ENCODE assay signal across 1 cellular context in the genomic region with DNA sequence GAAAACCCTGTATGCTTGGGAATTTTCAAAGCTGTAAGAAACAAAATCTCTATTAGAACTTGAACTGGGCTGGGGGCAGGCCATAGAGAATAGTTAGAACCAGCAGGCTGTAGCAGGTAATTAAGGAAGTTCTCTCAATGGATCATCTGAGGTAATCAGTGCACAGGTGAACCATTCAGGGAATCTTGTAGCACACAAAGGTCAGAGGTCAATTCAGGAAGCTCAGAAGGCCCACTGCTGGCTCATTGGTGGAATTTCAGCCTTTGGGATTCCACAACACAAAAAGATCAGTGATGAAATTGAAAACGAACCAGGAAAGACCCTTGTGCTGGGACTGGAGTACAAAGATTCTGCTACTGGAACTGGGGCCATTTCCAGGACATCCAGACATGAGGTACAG.
TF ChIP-seq lines count a peak whose summit lies in the region.

No MANE protein-coding gene starts in this region.

TF ChIP-seq in K562, 482 proteins besides CTCF, POLR2A, EP300 and RAD21 (continued from another document):
- TF ChIP-seq NR2C2 (CRISPR knock-in tag; IDR thresholded peaks at IDR 0.05) (peak; percentile 82; the same call in 1 of the 2 replicates), NR2C2 (tag; IDR thresholded peaks at IDR 0.05) (peak; percentile 85), NFYB (IDR thresholded peaks at IDR 0.05; ENCODE audit: extremely low read depth, insufficient read length) (peak; percentile 8), ARNT (IDR thresholded peaks at IDR 0.05) (no peak), SMAD3 (CRISPR knock-in tag; conservative IDR thresholded peaks at IDR 0.05) (no peak), FOXA3 (CRISPR knock-in tag; conservative IDR thresholded peaks at IDR 0.05 in 1 of 2, IDR thresholded peaks at IDR 0.05 in 1 of 2) (no peak), ZFP1 (CRISPR knock-in tag; IDR thresholded peaks at IDR 0.05) (no peak), DACH1 (IDR thresholded peaks at IDR 0.05; ENCODE audit: partially characterized antibody) (no peak), HDAC6 (IDR thresholded peaks at IDR 0.05; ENCODE audit: low read depth, low read length) (no peak), SAFB2 (IDR thresholded peaks at IDR 0.05; ENCODE audit: borderline replicate concordance, low read depth, low read length, severe bottlenecking) (no peak), SNRNP70 (optimal IDR thresholded peaks at IDR 0.05; ENCODE audit: low read depth, low read length) (no peak), RBM39 (optimal IDR thresholded peaks at IDR 0.05; ENCODE audit: low read depth, low read length) (no peak)
- TF ChIP-seq, protein P1, sequence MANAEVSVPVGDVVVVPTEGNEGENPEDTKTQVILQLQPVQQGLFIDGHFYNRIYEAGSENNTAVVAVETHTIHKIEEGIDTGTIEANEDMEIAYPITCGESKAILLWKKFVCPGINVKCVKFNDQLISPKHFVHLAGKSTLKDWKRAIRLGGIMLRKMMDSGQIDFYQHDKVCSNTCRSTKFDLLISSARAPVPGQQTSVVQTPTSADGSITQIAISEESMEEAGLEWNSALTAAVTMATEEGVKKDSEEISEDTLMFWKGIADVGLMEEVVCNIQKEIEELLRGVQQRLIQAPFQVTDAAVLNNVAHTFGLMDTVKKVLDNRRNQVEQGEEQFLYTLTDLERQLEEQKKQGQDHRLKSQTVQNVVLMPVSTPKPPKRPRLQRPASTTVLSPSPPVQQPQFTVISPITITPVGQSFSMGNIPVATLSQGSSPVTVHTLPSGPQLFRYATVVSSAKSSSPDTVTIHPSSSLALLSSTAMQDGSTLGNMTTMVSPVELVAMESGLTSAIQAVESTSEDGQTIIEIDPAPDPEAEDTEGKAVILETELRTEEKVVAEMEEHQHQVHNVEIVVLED (CRISPR knock-in tag; IDR thresholded peaks at IDR 0.05): no peak
- TF ChIP-seq, protein P2, sequence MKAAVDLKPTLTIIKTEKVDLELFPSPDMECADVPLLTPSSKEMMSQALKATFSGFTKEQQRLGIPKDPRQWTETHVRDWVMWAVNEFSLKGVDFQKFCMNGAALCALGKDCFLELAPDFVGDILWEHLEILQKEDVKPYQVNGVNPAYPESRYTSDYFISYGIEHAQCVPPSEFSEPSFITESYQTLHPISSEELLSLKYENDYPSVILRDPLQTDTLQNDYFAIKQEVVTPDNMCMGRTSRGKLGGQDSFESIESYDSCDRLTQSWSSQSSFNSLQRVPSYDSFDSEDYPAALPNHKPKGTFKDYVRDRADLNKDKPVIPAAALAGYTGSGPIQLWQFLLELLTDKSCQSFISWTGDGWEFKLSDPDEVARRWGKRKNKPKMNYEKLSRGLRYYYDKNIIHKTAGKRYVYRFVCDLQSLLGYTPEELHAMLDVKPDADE (conservative IDR thresholded peaks at IDR 0.05; ENCODE audit: control insufficient read depth, low read depth, low read length): no peak
- TF ChIP-seq, protein P3, sequence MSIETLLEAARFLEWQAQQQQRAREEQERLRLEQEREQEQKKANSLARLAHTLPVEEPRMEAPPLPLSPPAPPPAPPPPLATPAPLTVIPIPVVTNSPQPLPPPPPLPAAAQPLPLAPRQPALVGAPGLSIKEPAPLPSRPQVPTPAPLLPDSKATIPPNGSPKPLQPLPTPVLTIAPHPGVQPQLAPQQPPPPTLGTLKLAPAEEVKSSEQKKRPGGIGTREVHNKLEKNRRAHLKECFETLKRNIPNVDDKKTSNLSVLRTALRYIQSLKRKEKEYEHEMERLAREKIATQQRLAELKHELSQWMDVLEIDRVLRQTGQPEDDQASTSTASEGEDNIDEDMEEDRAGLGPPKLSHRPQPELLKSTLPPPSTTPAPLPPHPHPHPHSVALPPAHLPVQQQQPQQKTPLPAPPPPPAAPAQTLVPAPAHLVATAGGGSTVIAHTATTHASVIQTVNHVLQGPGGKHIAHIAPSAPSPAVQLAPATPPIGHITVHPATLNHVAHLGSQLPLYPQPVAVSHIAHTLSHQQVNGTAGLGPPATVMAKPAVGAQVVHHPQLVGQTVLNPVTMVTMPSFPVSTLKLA (conservative IDR thresholded peaks at IDR 0.05): no peak
TF ChIP-seq in K562: peak in this region for 4.
